ENCODE assay signal across 9 cellular contexts in the genomic region with DNA sequence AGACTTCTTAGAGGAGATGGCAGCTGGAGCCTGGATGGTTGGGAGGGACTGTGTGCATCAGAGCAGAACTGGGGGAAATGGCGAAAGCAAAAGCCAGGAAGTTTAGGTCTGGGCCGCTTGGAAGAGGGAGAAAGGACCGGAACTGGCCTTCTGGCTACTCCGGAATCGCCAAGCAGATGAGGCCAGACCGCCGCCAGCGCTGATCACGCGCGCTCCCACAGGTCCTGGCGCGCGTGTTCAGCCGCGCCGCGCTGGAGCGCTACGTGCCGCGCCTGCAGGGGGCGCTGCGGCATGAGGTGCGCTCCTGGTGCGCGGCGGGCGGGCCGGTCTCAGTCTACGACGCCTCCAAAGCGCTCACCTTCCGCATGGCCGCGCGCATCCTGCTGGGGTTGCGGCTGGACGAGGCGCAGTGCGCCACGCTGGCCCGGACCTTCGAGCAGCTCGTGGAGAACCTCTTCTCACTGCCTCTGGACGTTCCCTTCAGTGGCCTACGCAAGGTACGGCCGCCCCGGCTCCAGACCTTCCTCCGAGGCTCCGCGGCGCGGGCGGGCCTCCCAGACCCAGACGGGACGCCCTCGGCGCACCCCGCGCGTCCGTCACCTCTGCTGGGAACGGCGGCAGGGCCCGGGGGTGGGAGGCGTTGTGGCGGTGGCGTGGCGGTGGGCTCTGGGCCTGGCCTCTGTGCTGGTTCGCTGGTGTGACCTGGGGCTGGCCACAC. TPM values are rescaled to one million over a fixed set of nuclear protein-coding genes. Genes with fewer than 3 reads are reported as not detected.
A peak's percentile ranks its signal among the peaks of the same experiment; 100 is the strongest.
DNase-seq lines count a peak whose midpoint lies in the region; ATAC-seq, FAIRE-seq and TF ChIP-seq lines count a peak whose summit lies in the region.
"Had no signal": no experiment of that assay in that cellular context is flagged by ENCODE, and none has a peak within 500 bp of the region (broad histone marks: within the 10 kb centered on the region; RNA-seq: fewer than 3 reads in every experiment).

No MANE protein-coding gene starts in this region.

- H3K4me1 Mint-ChIP-seq in immature natural killer cell: peaks cover 14 to 35% of the 10 kb centered on the region in 2 donors

- in situ Hi-C loops in astrocyte of the cerebellum (cut with HindIII; ENCODE audit: low sequenced_read_pairs): no loop called here

- peaks cover 17 to 28% (median 22%) of the 10 kb centered on the region in 3 donors for H3K36me3 Mint-ChIP-seq in immature natural killer cell

- H3K9me3 Mint-ChIP-seq in immature natural killer cell: peaks cover 0 to 2% (median 0%) of the 10 kb centered on the region in 6 donors

- peak overlapping the region; percentile 26 for H3K4me3 ChIP-seq in astrocyte of the cerebellum (ENCODE audit: low read depth, low read length)

- no peak overlapping the region for H3K27ac Mint-ChIP-seq in immature natural killer cell

- H3K4me3 Mint-ChIP-seq in immature natural killer cell: peak overlapping the region; percentile 8 to 75 (median 68)

- TF ChIP-seq CTCF in D721Med (IDR thresholded peaks at IDR 0.05; ENCODE audit: insufficient read depth, missing control alignments): peak; percentile 44
- peak; percentile 63 for TF ChIP-seq CTCF in astrocyte of the cerebellum (IDR thresholded peaks at IDR 0.05; ENCODE audit: low read depth, low read length, missing control alignments)

- no peak for FAIRE-seq in D721Med (lab: Jason Lieb, UNC)
- no peak for FAIRE-seq in H54 (lab: Jason Lieb, UNC)
- FAIRE-seq: islet of Langerhans had no signal

- TF ChIP-seq POLR2A in H54 (IDR thresholded peaks at IDR 0.05; ENCODE audit: low read depth, low read length): no peak

- peaks cover 16 to 22% (median 20%) of the 10 kb centered on the region in 3 donors for H3K27me3 Mint-ChIP-seq in immature natural killer cell (ENCODE audit: low read depth in 3 of 3)

- peak; percentile 65 for ATAC-seq in HG03354 (IDR thresholded peaks at IDR 0.05; ENCODE audit: poor library complexity, severe bottlenecking, unreplicated experiment)

- DNase-seq in D721Med (ENCODE audit: insufficient read length, low spot score): no peak
- DNase-seq in astrocyte of the cerebellum (ENCODE audit: low read depth): no peak
- DNase-seq in immature natural killer cell: peak in 1 of 3 donors; percentile 12
- peak; percentile 10 to 39 for DNase-seq in stimulated activated CD4-positive, alpha-beta T cell treated with anti-CD3 and anti-CD28 coated beads, Interleukin-1b, Interleukin-23, amount 100 ng/mL, for 4 hours (ENCODE audit: low read depth in 2 of 2)
- no peak for DNase-seq in H54 (ENCODE audit: insufficient read length, low spot score)
- DNase-seq in NCI-H2196 (lab: John Stamatoyannopoulos, UW; ENCODE audit: unreplicated experiment): no peak
- DNase-seq in NOMO-1 (lab: John Stamatoyannopoulos, UW; ENCODE audit: unreplicated experiment in 2 of 2): no peak

RNA-seq across cellular contexts. Expression of a gene that starts 2.1 kb away (rescaled TPM):
- polyA plus RNA-seq in immature natural killer cell: 1 to 10 TPM in 1 of 3 donors, under 1 TPM in 1, not detected in 1; 0.12 to 1.3 TPM

RNA-seq across cellular contexts. Expression of a gene that starts 11.0 kb away (rescaled TPM):
- not detected for polyA plus RNA-seq in immature natural killer cell

Comparison
In these comparisons a context has a peak if more than half of its experiments do, and no peak if none do; other contexts are left out.
1. DNase-seq: peak in stimulated activated CD4-positive, alpha-beta T cell treated with anti-CD3 and anti-CD28 coated beads, Interleukin-1b, Interleukin-23, amount 100 ng/mL, for 4 hours (2 of 2); none in D721Med (single experiment), astrocyte of the cerebellum (single experiment), H54 (single experiment), NCI-H2196 (single experiment) and NOMO-1 (0 of 2).